8 cellular contexts compared by ENCODE assay signal in the genomic region with DNA sequence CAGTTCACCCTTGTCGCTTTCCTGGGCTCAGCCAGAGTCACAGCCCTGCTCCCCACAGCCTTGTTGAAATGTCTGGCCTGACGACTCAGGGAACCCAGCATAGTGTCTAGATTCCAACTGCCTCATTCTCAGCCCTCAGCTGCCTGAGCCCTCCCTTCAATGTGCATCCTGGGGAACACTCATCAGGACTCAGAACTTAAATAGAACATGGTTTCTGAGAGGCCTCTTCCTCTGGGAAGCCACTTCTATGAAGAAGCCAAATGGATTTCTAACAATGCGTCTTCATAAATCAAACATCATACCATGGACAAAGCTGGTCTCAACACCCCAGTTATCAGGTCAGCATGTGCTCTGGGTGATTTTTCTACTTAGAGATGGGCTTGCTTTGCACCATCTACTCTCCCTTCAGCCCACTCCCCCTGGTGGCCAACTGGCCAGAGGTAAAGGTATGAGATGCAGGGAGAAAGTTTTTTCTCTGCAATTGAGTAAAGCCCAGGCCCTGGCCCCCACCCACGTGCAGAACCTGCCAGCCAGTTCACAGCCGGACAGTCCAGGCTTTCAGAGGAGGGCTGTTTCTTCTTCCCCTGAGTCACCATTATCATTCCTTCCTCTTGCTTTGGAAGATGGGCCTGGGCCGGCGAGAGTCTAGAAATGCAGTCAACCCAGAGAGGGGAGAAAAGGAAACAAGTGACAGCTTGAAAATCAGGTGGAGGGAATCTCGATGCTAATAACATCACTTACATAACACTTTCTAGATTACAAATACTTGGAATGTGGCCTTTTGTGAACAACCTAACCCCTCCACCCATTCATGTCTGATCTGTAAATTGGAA. TPM values are rescaled to one million over a fixed set of nuclear protein-coding genes. Genes with fewer than 3 reads are reported as not detected.
DNase-seq lines count a peak whose midpoint lies in the region; ATAC-seq and TF ChIP-seq lines count a peak whose summit lies in the region.

No MANE protein-coding gene starts in this region.

- peaks cover 3% of the 10 kb centered on the region for H3K36me3 Mint-ChIP-seq in IgD-negative memory B cell
- no peaks in the 10 kb centered on the region for H3K36me3 Mint-ChIP-seq in T-helper 2 cell treated with Interferon-gamma antibody and Interleukin-4, amounts not matched to agents 5 μg/mL and 100 μg/mL, for 36 hours (ENCODE audit: low read depth)
- peaks cover 35 to 80% (median 36%) of the 10 kb centered on the region in 3 donors for H3K36me3 Mint-ChIP-seq in immature natural killer cell

- no peaks in the 10 kb centered on the region for H3K9me3 ChIP-seq in adipocyte (ENCODE audit: control insufficient read depth, low read length)

- H3K4me3 Mint-ChIP-seq in IgD-negative memory B cell (no peak overlapping the region), immature natural killer cell (no peak overlapping the region)
- H3K4me3 Mint-ChIP-seq in T-helper 2 cell treated with Interferon-gamma antibody and Interleukin-4, amounts not matched to agents 5 μg/mL and 100 μg/mL, for 36 hours: no peak overlapping the region

- DNase-seq in GM06990 (ENCODE audit: extremely low read depth, insufficient read length) (peak; percentile 29), adipocyte (ENCODE audit: low read depth) (peak; percentile 8), immature natural killer cell (peak; percentile 48 to 59 (median 52))
- DNase-seq in T-helper 2 cell treated with Interferon-gamma antibody and Interleukin-4, amounts not matched to agents 5 μg/mL and 100 μg/mL, for 36 hours (ENCODE audit: low spot score): peak; percentile 50
- peak; percentile 82 for DNase-seq in stimulated activated CD4-positive, alpha-beta T cell treated with anti-CD3 and anti-CD28 coated beads, Interleukin-4, amount 100 ng/mL, for 24 hours

- H3K36me3 ChIP-seq in GM06990 (ENCODE audit: control insufficient read depth, insufficient read depth, low read length) (no peaks in the 10 kb centered on the region; the same call in 1 of the 2 replicates), adipocyte (ENCODE audit: control insufficient read depth, insufficient read depth, low read length, severe bottlenecking) (no peaks in the 10 kb centered on the region)

- H3K27me3 Mint-ChIP-seq in IgD-negative memory B cell (peaks cover 1% of the 10 kb centered on the region), immature natural killer cell (ENCODE audit: low read depth in 3 of 3) (peaks cover 0 to 2% (median 0%) of the 10 kb centered on the region in 3 donors)
- peaks cover 4% of the 10 kb centered on the region for H3K27me3 Mint-ChIP-seq in T-helper 2 cell treated with Interferon-gamma antibody and Interleukin-4, amounts not matched to agents 5 μg/mL and 100 μg/mL, for 36 hours (ENCODE audit: low read depth)

- H3K9me3 Mint-ChIP-seq in IgD-negative memory B cell (no peaks in the 10 kb centered on the region), immature natural killer cell (no peaks in the 10 kb centered on the region)
- H3K9me3 Mint-ChIP-seq in T-helper 2 cell treated with Interferon-gamma antibody and Interleukin-4, amounts not matched to agents 5 μg/mL and 100 μg/mL, for 36 hours: no peaks in the 10 kb centered on the region

- peaks cover 8 to 17% (median 10%) of the 10 kb centered on the region in 3 donors for H3K4me1 Mint-ChIP-seq in IgD-negative memory B cell
- peaks cover 13% of the 10 kb centered on the region for H3K4me1 Mint-ChIP-seq in T-helper 2 cell treated with Interferon-gamma antibody and Interleukin-4, amounts not matched to agents 5 μg/mL and 100 μg/mL, for 36 hours (ENCODE audit: low read depth)
- H3K4me1 Mint-ChIP-seq in immature natural killer cell: peaks cover 24 to 42% of the 10 kb centered on the region in 2 donors

- no peak overlapping the region for H3K4me3 ChIP-seq in GM06990 (replicated peaks; ENCODE audit: low read depth, low read length)
- H3K4me3 ChIP-seq in adipocyte (ENCODE audit: low read length): no peak overlapping the region

- H3K27ac Mint-ChIP-seq in IgD-negative memory B cell (peak overlapping the region; percentile 31 to 88 (median 49)), immature natural killer cell (peak overlapping the region; percentile 50 to 92 (median 74))
- no peak overlapping the region for H3K27ac Mint-ChIP-seq in T-helper 2 cell treated with Interferon-gamma antibody and Interleukin-4, amounts not matched to agents 5 μg/mL and 100 μg/mL, for 36 hours

- no peak overlapping the region for H3K9ac ChIP-seq in adipocyte (ENCODE audit: low read length)

- ATAC-seq in HG02938 (IDR thresholded peaks at IDR 0.05; ENCODE audit: unreplicated experiment) (no peak), GM18867 (IDR thresholded peaks at IDR 0.05; ENCODE audit: unreplicated experiment) (no peak)

- H3K27me3 ChIP-seq in GM06990 (replicated peaks; ENCODE audit: control insufficient read depth, insufficient read depth, low read length) (no peaks in the 10 kb centered on the region), adipocyte (replicated peaks; ENCODE audit: control insufficient read depth, insufficient read depth, low read length) (peaks cover 23% of the 10 kb centered on the region)

- H3K4me1 ChIP-seq in adipocyte (ENCODE audit: control insufficient read depth, insufficient read depth, low read length): no peaks in the 10 kb centered on the region

- TF ChIP-seq CTCF in GM06990 (IDR thresholded peaks at IDR 0.05; ENCODE audit: insufficient read depth, low read length, poor library complexity, severe bottlenecking): peak; percentile 87

RNA-seq across cellular contexts. Expression of a gene that starts 32.1 kb away (rescaled TPM):
- 1.6 TPM for polyA plus RNA-seq in IgD-negative memory B cell
- polyA plus RNA-seq in immature natural killer cell: 100 to 1,000 TPM; 301 to 501 (median 410) TPM

RNA-seq across cellular contexts. Expression of a gene that starts 34.6 kb away (rescaled TPM):
- polyA plus RNA-seq in IgD-negative memory B cell: 158 TPM
- 10 to 100 TPM; 46.1 to 68.2 (median 57.2) TPM for polyA plus RNA-seq in immature natural killer cell

RNA-seq across cellular contexts. Expression of a gene that starts 54.4 kb away (rescaled TPM):
- polyA plus RNA-seq in IgD-negative memory B cell (not detected), immature natural killer cell (under 1 TPM in 1 of 3 donors, not detected in 2; 0.77 TPM)

Comparison
In these comparisons a context has a peak if more than half of its experiments do, and no peak if none do; other contexts are left out.
1. DNase-seq: peak in every context shown above with its lines; median percentile 82 in stimulated activated CD4-positive, alpha-beta T cell treated with anti-CD3 and anti-CD28 coated beads, Interleukin-4, amount 100 ng/mL, for 24 hours; 52 in immature natural killer cell; 50 in T-helper 2 cell treated with Interferon-gamma antibody and Interleukin-4, amounts not matched to agents 5 μg/mL and 100 μg/mL, for 36 hours; 29 in GM06990; 8 in adipocyte.
2. RNA of a gene that starts 32.1 kb away (polyA plus RNA-seq): 301 to 501 TPM in immature natural killer cell; 1.6 TPM in IgD-negative memory B cell (single experiment); every median in the first group is over 100 times any median in the second.